ENCODE assay signal across 20 cellular contexts in the genomic region with DNA sequence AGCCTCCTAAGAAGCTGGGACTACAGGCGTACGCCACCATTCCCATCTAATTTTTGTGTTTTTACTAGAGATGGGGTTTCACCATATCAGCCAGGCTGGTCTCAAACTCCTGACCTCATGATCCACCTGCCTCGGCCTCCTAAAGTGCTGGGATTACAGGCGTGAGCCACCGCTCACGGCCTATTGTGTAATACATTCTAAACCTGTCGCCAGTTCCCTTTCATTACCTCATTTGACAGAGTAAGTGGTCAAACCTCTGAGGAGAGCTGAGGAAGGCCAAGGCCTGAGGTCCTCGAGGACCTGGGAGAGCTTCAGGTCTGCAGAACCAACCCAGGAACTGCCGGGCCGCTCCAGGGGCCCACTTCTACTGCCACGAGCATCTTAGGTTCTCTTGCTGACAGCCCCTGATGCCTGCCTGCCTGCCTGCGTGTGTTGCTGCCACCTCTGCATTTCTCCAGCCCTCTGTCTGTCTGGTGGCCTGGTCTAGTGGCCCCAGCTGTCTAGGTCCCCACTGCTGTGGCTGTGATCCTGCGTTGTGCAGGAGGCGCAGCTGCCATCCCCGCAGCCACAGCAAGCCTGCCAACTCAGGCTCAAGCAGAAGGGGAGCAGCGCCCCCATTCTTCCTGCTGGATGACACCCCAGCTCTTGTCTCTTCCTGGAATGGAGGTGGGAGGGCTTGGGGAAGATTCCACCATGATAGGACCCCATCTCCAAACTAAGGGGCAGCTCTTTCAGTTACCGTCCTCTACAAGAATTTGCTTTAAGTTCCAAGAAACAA. TPM values are rescaled to one million over a fixed set of nuclear protein-coding genes. Genes with fewer than 3 reads are reported as not detected.
DNase-seq lines count a peak whose midpoint lies in the region; ATAC-seq and TF ChIP-seq lines count a peak whose summit lies in the region.
"Had no signal": no experiment of that assay in that cellular context is flagged by ENCODE, and none has a peak within 500 bp of the region (broad histone marks: within the 10 kb centered on the region; RNA-seq: fewer than 3 reads in every experiment).

No MANE protein-coding gene starts in this region.

- BruUV-seq in OCI-LY7 (replicated peaks; lab: Mats Ljungman, UMichigan), result no TSS peak

- H2AFZ ChIP-seq in GM23338 (no peak overlapping the region), OCI-LY7 (ENCODE audit: low read length) (no peak overlapping the region)
- H2AFZ ChIP-seq: GM23248 had no signal

- H3K27me3 Mint-ChIP-seq in GM23338 (ENCODE audit: insufficient read depth, low read depth, poor library complexity), result peaks cover 29% of the 10 kb centered on the region
- peaks cover 20% of the 10 kb centered on the region for H3K27me3 Mint-ChIP-seq in activated naive CD8-positive, alpha-beta T cell treated with anti-CD3 and anti-CD28 coated beads for 36 hours

- H4K20me1 ChIP-seq in GM23338 (replicated peaks; ENCODE audit: insufficient read depth) (no peaks in the 10 kb centered on the region), OCI-LY7 (ENCODE audit: insufficient read depth, low read length) (no peaks in the 10 kb centered on the region)

- no peak overlapping the region for H3K4me3 ChIP-seq in GM23338
- H3K4me3 ChIP-seq in OCI-LY7 (ENCODE audit: low read depth, low read length, poor library complexity, severe bottlenecking), result no peak overlapping the region
- H3K4me3 ChIP-seq: GM23248, MG63 had no signal

- no peaks in the 10 kb centered on the region for H3K36me3 Mint-ChIP-seq in GM23338 (ENCODE audit: low read depth)
- H3K36me3 Mint-ChIP-seq in activated naive CD8-positive, alpha-beta T cell treated with anti-CD3 and anti-CD28 coated beads for 36 hours, result no peaks in the 10 kb centered on the region

- H3K27ac Mint-ChIP-seq in GM23338, result no peak overlapping the region
- H3K27ac Mint-ChIP-seq in activated naive CD8-positive, alpha-beta T cell treated with anti-CD3 and anti-CD28 coated beads for 36 hours, result no peak overlapping the region
- H3K27ac Mint-ChIP-seq: T-helper 1 cell treated with Interleukin-12 subunit alpha and Interleukin-12 subunit beta and Interleukin-4 antibody, amounts not matched to agents 30 μg/mL and 1 μg/mL, for 36 hours had no signal

- peaks cover 22% of the 10 kb centered on the region for H3K4me1 Mint-ChIP-seq in GM23338
- peaks cover 12% of the 10 kb centered on the region for H3K4me1 Mint-ChIP-seq in activated naive CD8-positive, alpha-beta T cell treated with anti-CD3 and anti-CD28 coated beads for 36 hours

- H3K9me2 ChIP-seq in GM23338 (ENCODE audit: insufficient read depth), result no peaks in the 10 kb centered on the region
- H3K9me2 ChIP-seq in OCI-LY7 (ENCODE audit: insufficient read depth, low read length), result no peaks in the 10 kb centered on the region
- H3K9me2 ChIP-seq: SK-N-SH had no signal

- no peak overlapping the region for H3K4me3 Mint-ChIP-seq in GM23338
- no peak overlapping the region for H3K4me3 Mint-ChIP-seq in activated naive CD8-positive, alpha-beta T cell treated with anti-CD3 and anti-CD28 coated beads for 36 hours
- H3K4me3 Mint-ChIP-seq: T-helper 1 cell treated with Interleukin-12 subunit alpha and Interleukin-12 subunit beta and Interleukin-4 antibody, amounts not matched to agents 30 μg/mL and 1 μg/mL, for 36 hours had no signal

- POLR2A ChIA-PET in OCI-LY7 (lab: Charles Lee), result interaction anchor here (0.8 kb wide), 1 partner anchor 42 kb away, joined by 3 read pairs; no protein-coding TSS in a partner anchor

- intact Hi-C loops in OCI-LY7 (cut with micrococcal nuclease; ENCODE audit: unreplicated experiment), result no loop called here

- H3K9me3 ChIP-seq in OCI-LY7 (ENCODE audit: low read length), result no peaks in the 10 kb centered on the region
- H3K9me3 ChIP-seq: MG63, SK-N-SH had no signal

- H3K27ac ChIP-seq in GM23338 (ENCODE audit: low read depth), result no peak overlapping the region
- no peak overlapping the region for H3K27ac ChIP-seq in OCI-LY7 (ENCODE audit: low read depth, low read length, poor library complexity, severe bottlenecking)
- H3K27ac ChIP-seq: GM23248 had no signal

- H3K4me2 ChIP-seq in GM23338 (no peak overlapping the region), OCI-LY7 (ENCODE audit: low read length) (no peak overlapping the region)
- H3K4me2 ChIP-seq: SK-N-SH had no signal

- DNase-seq in CD1c-positive myeloid dendritic cell (ENCODE audit: extremely low spot score) (peak; percentile 34), GM23338 (ENCODE audit: low spot score) (no peak), OCI-LY7 (ENCODE audit: low spot score) (no peak), myocyte (ENCODE audit: low read depth) (peak; percentile 36), NCI-H446 treated with DMSO at 0.1 percent for 48 hours (lab: John Stamatoyannopoulos, UW) (no peak), NCI-H1694 treated with DMSO at 0.1 percent for 48 hours (lab: John Stamatoyannopoulos, UW) (no peak)
- no peak for DNase-seq in activated CD4-positive, alpha-beta T cell treated with anti-CD3 and anti-CD28 coated beads for 1 hour
- no peak for DNase-seq in activated naive CD8-positive, alpha-beta T cell treated with anti-CD3 and anti-CD28 coated beads for 36 hours
- DNase-seq: C1 segment of cervical spinal cord, DMS 273 treated with DMSO at 0.1 percent for 48 hours, GM23248, MG63, NCI-H1436, NCI-H2081, NCI-H510A, NCI-H774, Right ventricle myocardium superior, SK-N-SH had no signal

- H3K27me3 ChIP-seq in GM23338 (ENCODE audit: insufficient read depth), result peaks cover 34% of the 10 kb centered on the region
- H3K27me3 ChIP-seq: MG63 had no signal

- peak; percentile 49; the same call in 2 of the 3 replicates for ATAC-seq in GM23338
- ATAC-seq: Panc1 had no signal

- H3F3A ChIP-seq in GM23338 (replicated peaks; ENCODE audit: low read depth), result no peaks in the 10 kb centered on the region

- CTCF ChIA-PET in OCI-LY7 (lab: Charles Lee; ENCODE audit: unreplicated experiment), result interaction anchor here (0.6 to 1.3 kb wide), 2 partner anchors 11 to 24 kb away, joined by 3 to 7 read pairs; no protein-coding TSS in a partner anchor

- no peaks in the 10 kb centered on the region for H3K9me3 Mint-ChIP-seq in GM23338
- H3K9me3 Mint-ChIP-seq in activated naive CD8-positive, alpha-beta T cell treated with anti-CD3 and anti-CD28 coated beads for 36 hours, result no peaks in the 10 kb centered on the region
- H3K9me3 Mint-ChIP-seq: T-helper 1 cell treated with Interleukin-12 subunit alpha and Interleukin-12 subunit beta and Interleukin-4 antibody, amounts not matched to agents 30 μg/mL and 1 μg/mL, for 36 hours had no signal

- H3K36me3 ChIP-seq in GM23338 (ENCODE audit: insufficient read depth) (no peaks in the 10 kb centered on the region), OCI-LY7 (ENCODE audit: insufficient read depth, low read length) (no peaks in the 10 kb centered on the region)
- H3K36me3 ChIP-seq: MG63 had no signal

- H3K79me2 ChIP-seq in GM23338 (replicated peaks; ENCODE audit: insufficient read depth), result no peaks in the 10 kb centered on the region
- H3K79me2 ChIP-seq in OCI-LY7 (ENCODE audit: insufficient read depth, low read depth, low read length), result no peaks in the 10 kb centered on the region

- peak; percentile 15 to 74; a peak in 2 of 4 replicates for TF ChIP-seq CTCF in GM23338 (conservative IDR thresholded peaks at IDR 0.05; ENCODE audit: low read depth in 2 of 2)
- peak; percentile 25; the same call in 1 of the 2 replicates for TF ChIP-seq CTCF in OCI-LY7 (conservative IDR thresholded peaks at IDR 0.05; ENCODE audit: low read length)

- H3K4me1 ChIP-seq in GM23338 (ENCODE audit: insufficient read depth) (peaks cover 13% of the 10 kb centered on the region), OCI-LY7 (ENCODE audit: insufficient read depth, low read length, poor library complexity, severe bottlenecking) (peaks cover 18% of the 10 kb centered on the region)

TF ChIP-seq in GM23338, 12 proteins besides CTCF, POLR2A, EP300 and RAD21 (continues in another document):
- TF ChIP-seq NANOG (IDR thresholded peaks at IDR 0.05; ENCODE audit: borderline replicate concordance), result no peak
- TF ChIP-seq STAT1 (IDR thresholded peaks at IDR 0.05; ENCODE audit: unreplicated experiment), result no peak

RNA-seq across cellular contexts. Expression of gene PRR18, which starts 45.3 kb away (rescaled TPM):
- total RNA-seq in GM23338 (2014; rRNA removed; shearing (Covaris generic)), result 0.08 and 0.24 TPM in 2 replicates
- 0.40 TPM in 1 of 2 replicates, not detected in the other for polyA plus RNA-seq in GM23338 (2016; fragmentation: Nextera tagmentation; extraction: Ambion mirVana)
- total RNA-seq in OCI-LY7 (2014; rRNA removed; shearing (Covaris generic)), result 0.26 and 0.38 TPM in 2 replicates
- 0.13 TPM in 1 of 2 replicates, not detected in the other for total RNA-seq in OCI-LY7 (2022)
- 0.21 TPM in 1 of 2 replicates, not detected in the other for total RNA-seq in myocyte
- polyA plus RNA-seq in myocyte (2012), result not detected
- under 1 TPM; 0.08 to 0.33 TPM for total RNA-seq in activated naive CD8-positive, alpha-beta T cell treated with anti-CD3 and anti-CD28 coated beads for 36 hours
- total RNA-seq: GM23248, Right ventricle myocardium superior had no signal
- polyA plus RNA-seq: GM23248 had no signal

Comparison
In these comparisons a context has a peak if more than half of its experiments do, and no peak if none do; other contexts are left out.
1. DNase-seq: peak in CD1c-positive myeloid dendritic cell (single experiment) and myocyte (single experiment); none in GM23338 (single experiment), OCI-LY7 (single experiment), activated CD4-positive, alpha-beta T cell treated with anti-CD3 and anti-CD28 coated beads for 1 hour (single experiment), activated naive CD8-positive, alpha-beta T cell treated with anti-CD3 and anti-CD28 coated beads for 36 hours (single experiment), NCI-H446 treated with DMSO at 0.1 percent for 48 hours (single experiment) and NCI-H1694 treated with DMSO at 0.1 percent for 48 hours (single experiment).